Comparison of ENCODE assay signal across 9 cellular contexts in the genomic region with DNA sequence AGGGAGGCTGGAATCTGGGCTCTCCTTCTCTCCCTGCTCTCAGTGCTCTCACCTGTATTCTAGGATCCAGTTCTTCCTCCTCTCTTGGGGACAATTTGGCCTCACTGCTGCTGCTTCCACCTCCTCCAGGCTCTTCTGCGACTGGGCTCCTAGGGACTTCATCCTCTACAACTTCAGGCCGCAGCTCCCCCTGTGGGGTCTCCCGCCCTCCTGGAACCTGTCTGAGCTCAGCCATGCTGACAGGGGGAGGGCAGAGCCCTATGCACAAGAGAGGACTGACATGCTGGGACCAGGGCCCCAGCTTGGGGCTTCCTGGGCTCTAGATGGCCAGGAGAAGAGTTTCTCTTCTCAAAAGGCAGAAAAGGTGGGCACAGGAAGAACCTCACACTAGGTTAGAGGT. TPM values are rescaled to one million over a fixed set of nuclear protein-coding genes. Genes with fewer than 3 reads are reported as not detected.
DNase-seq lines count a peak whose midpoint lies in the region; ATAC-seq, FAIRE-seq and TF ChIP-seq lines count a peak whose summit lies in the region.
"Had no signal": no experiment of that assay in that cellular context is flagged by ENCODE, and none has a peak within 500 bp of the region (broad histone marks: within the 10 kb centered on the region; RNA-seq: fewer than 3 reads in every experiment).

No MANE protein-coding gene starts in this region.

- H3K36me3 Mint-ChIP-seq in activated CD4-positive, alpha-beta T cell treated with anti-CD3 and anti-CD28 coated beads, Interleukin-2, amount 10 ng/mL, durations not matched to agents 7 days and 5 days (ENCODE audit: low read depth) = peaks cover 21% of the 10 kb centered on the region
- peaks cover 24% of the 10 kb centered on the region for H3K36me3 Mint-ChIP-seq in activated naive CD8-positive, alpha-beta T cell treated with anti-CD3 and anti-CD28 coated beads, Interleukin-2, amount 10 ng/mL, durations not matched to agents 7 days and 5 days

- H3K27me3 ChIP-seq in HepG2 (ENCODE audit: control insufficient read depth in 1 of 2, insufficient read depth in 2 of 2, low read length in 2 of 2) (no peaks in the 10 kb centered on the region; a peak in 1 of 5 replicates), subcutaneous abdominal adipose tissue (ENCODE audit: control insufficient read depth in 5 of 5, insufficient read depth in 4 of 5, low read length in 5 of 5) (no peaks in the 10 kb centered on the region)

- no TSS peak for BruUV-seq in HepG2 (replicated peaks; lab: Mats Ljungman, UMichigan)

- H2AFZ ChIP-seq in HepG2 (ENCODE audit: low read length) = no peak overlapping the region

- TF ChIP-seq CTCF in HepG2 (CRISPR knock-in tag; IDR thresholded peaks at IDR 0.05) = no peak

- in situ Hi-C loops in HepG2 (cut with HindIII; ENCODE audit: extremely low pct_ligation_motif_present, low pct_unique_long_range_greater_than_20kb) = no loop called here

- DNase-seq in activated CD4-positive, alpha-beta T cell treated with anti-CD3 and anti-CD28 coated beads, Interleukin-2, amount 10 ng/mL, durations not matched to agents 7 days and 5 days = no peak
- DNase-seq in activated CD4-positive, alpha-beta T cell treated with anti-CD3 and anti-CD28 coated beads for 1 hour = no peak
- DNase-seq in activated naive CD8-positive, alpha-beta T cell treated with anti-CD3 and anti-CD28 coated beads, Interleukin-2, amount 10 ng/mL, durations not matched to agents 7 days and 5 days = peak; percentile 19
- DNase-seq in HepG2 (ENCODE audit: low spot score) (no peak), Kasumi-1 (lab: John Stamatoyannopoulos, UW) (no peak), GM03348 (ENCODE audit: low spot score) (no peak), Ammon's horn (ENCODE audit: low spot score) (no peak)
- DNase-seq: stimulated activated naive CD4-positive, alpha-beta T cell treated with Interleukin-2 at 50 U/mL for 16 hours had no signal

- intact Hi-C loops in HepG2 (cut with micrococcal nuclease; ENCODE audit: unreplicated experiment) = loop anchor here (2.0 kb wide), 1 partner anchor 48 kb away; no protein-coding TSS in a partner anchor

- WGBS in HepG2 (ENCODE audit: low lambda C conversion rate) = 85% methylated on average over 3 of the region's 3 CpGs

- H4K20me1 ChIP-seq in HepG2 (ENCODE audit: insufficient read depth, low read length) = no peaks in the 10 kb centered on the region

- H3K9ac ChIP-seq in HepG2 (ENCODE audit: insufficient read depth, low read depth, low read length) (peak overlapping the region; percentile 94), subcutaneous abdominal adipose tissue (ENCODE audit: low read length in 5 of 5) (peak overlapping the region; percentile 81 to 97 (median 95))

- no peaks in the 10 kb centered on the region for H3K9me3 ChIP-seq in HepG2 (ENCODE audit: low read length)
- H3K9me3 ChIP-seq in subcutaneous abdominal adipose tissue (ENCODE audit: control insufficient read depth in 5 of 5, low read length in 5 of 5) = no peaks in the 10 kb centered on the region

- TF ChIP-seq POLR2A in HepG2 (IDR thresholded peaks at IDR 0.05; ENCODE audit: insufficient read depth in 1 of 2, low read depth in 2 of 2, low read length in 2 of 2) = no peak

- peaks cover 59% of the 10 kb centered on the region for H3K4me1 Mint-ChIP-seq in activated CD4-positive, alpha-beta T cell treated with anti-CD3 and anti-CD28 coated beads, Interleukin-2, amount 10 ng/mL, durations not matched to agents 7 days and 5 days
- peaks cover 37% of the 10 kb centered on the region for H3K4me1 Mint-ChIP-seq in activated naive CD8-positive, alpha-beta T cell treated with anti-CD3 and anti-CD28 coated beads, Interleukin-2, amount 10 ng/mL, durations not matched to agents 7 days and 5 days

- no peak for TF ChIP-seq RAD21 in HepG2 (CRISPR knock-in tag; IDR thresholded peaks at IDR 0.05)

- peaks cover 43% of the 10 kb centered on the region for H3K79me2 ChIP-seq in HepG2 (ENCODE audit: insufficient read depth, low read length)

- FAIRE-seq in HepG2 (lab: Jason Lieb, UNC) = no peak

- peaks cover 81% of the 10 kb centered on the region for H3K4me1 ChIP-seq in HepG2 (ENCODE audit: insufficient read depth, low read length)
- peaks cover 16 to 67% (median 60%) of the 10 kb centered on the region in 5 donors for H3K4me1 ChIP-seq in subcutaneous abdominal adipose tissue (ENCODE audit: control insufficient read depth in 5 of 5, insufficient read depth in 5 of 5, low read length in 5 of 5)

- H3K27me3 Mint-ChIP-seq in activated CD4-positive, alpha-beta T cell treated with anti-CD3 and anti-CD28 coated beads, Interleukin-2, amount 10 ng/mL, durations not matched to agents 7 days and 5 days = no peaks in the 10 kb centered on the region
- H3K27me3 Mint-ChIP-seq in activated naive CD8-positive, alpha-beta T cell treated with anti-CD3 and anti-CD28 coated beads, Interleukin-2, amount 10 ng/mL, durations not matched to agents 7 days and 5 days = no peaks in the 10 kb centered on the region

- no peak for ATAC-seq in activated naive CD8-positive, alpha-beta T cell treated with anti-CD3 and anti-CD28 coated beads, Interleukin-2, amount 10 ng/mL, durations not matched to agents 7 days and 5 days (ENCODE audit: low read depth)
- ATAC-seq in HepG2 = no peak

- POLR2A ChIA-PET in activated CD4-positive, alpha-beta T cell treated with anti-CD3 and anti-CD28 coated beads, Interleukin-2, amount 10 ng/mL, durations not matched to agents 7 days and 5 days (lab: Charles Lee) = interaction anchor here (2.0 kb wide), 1 partner anchor 14 kb away, joined by 6 read pairs; the partner anchor contains the start of gene ZNF672
- POLR2A ChIA-PET in activated naive CD8-positive, alpha-beta T cell treated with anti-CD3 and anti-CD28 coated beads, Interleukin-2, amount 10 ng/mL, durations not matched to agents 7 days and 5 days (lab: Charles Lee) = interaction anchor here (1.6 to 3.9 kb wide), 2 partner anchors 14 to 34 kb away, joined by 5 to 74 read pairs; partner anchors contain the start of genes ZNF672 and ZNF692
- POLR2A ChIA-PET in HepG2 (lab: Yijun Ruan, JAX) = interaction anchor here (3.4 to 5.6 kb wide), 2 partner anchors 14 to 49 kb away, joined by 20 to 108 read pairs; partner anchors contain the start of gene ZNF672

- H3K9me3 Mint-ChIP-seq in activated CD4-positive, alpha-beta T cell treated with anti-CD3 and anti-CD28 coated beads, Interleukin-2, amount 10 ng/mL, durations not matched to agents 7 days and 5 days = no peaks in the 10 kb centered on the region
- no peaks in the 10 kb centered on the region for H3K9me3 Mint-ChIP-seq in activated naive CD8-positive, alpha-beta T cell treated with anti-CD3 and anti-CD28 coated beads, Interleukin-2, amount 10 ng/mL, durations not matched to agents 7 days and 5 days

- peak overlapping the region; percentile 71 to 92 (median 81) for H3K4me3 ChIP-seq in HepG2 (replicated peaks in 1 of 3; ENCODE audit: insufficient read depth in 1 of 3, low read depth in 2 of 3, low read length in 3 of 3)
- H3K4me3 ChIP-seq in subcutaneous abdominal adipose tissue (ENCODE audit: low read depth in 1 of 5, low read length in 5 of 5) = peak overlapping the region; percentile 85 to 99 (median 89)

- peak overlapping the region; percentile 99 for H3K27ac ChIP-seq in HepG2 (ENCODE audit: extremely low read length, insufficient read depth, low read length)
- H3K27ac ChIP-seq in subcutaneous abdominal adipose tissue (ENCODE audit: low read depth, low read length) = peak overlapping the region; percentile 92

- CTCF ChIA-PET in activated CD4-positive, alpha-beta T cell treated with anti-CD3 and anti-CD28 coated beads, Interleukin-2, amount 10 ng/mL, durations not matched to agents 7 days and 5 days (lab: Charles Lee) = interaction anchor here (1.3 to 3.6 kb wide), 4 partner anchors 11 to 34 kb away, joined by 3 to 41 read pairs (median 6); partner anchors contain the start of genes ZNF672 and ZNF692
- CTCF ChIA-PET in HepG2 (lab: Yijun Ruan, JAX; ENCODE audit: low intra/inter-chr PET ratio, low total read pairs) = no interaction called here

- peaks cover 3 to 29% of the 10 kb centered on the region in 2 experiments for H3K36me3 ChIP-seq in HepG2 (replicated peaks in 1 of 2; ENCODE audit: control insufficient read depth in 1 of 2, insufficient read depth in 2 of 2, low read length in 2 of 2)
- peaks cover 3 to 43% (median 24%) of the 10 kb centered on the region in 5 donors for H3K36me3 ChIP-seq in subcutaneous abdominal adipose tissue (ENCODE audit: control insufficient read depth in 5 of 5, insufficient read depth in 5 of 5, low read length in 5 of 5)

- peak overlapping the region; percentile 90 for H3K4me3 Mint-ChIP-seq in activated CD4-positive, alpha-beta T cell treated with anti-CD3 and anti-CD28 coated beads, Interleukin-2, amount 10 ng/mL, durations not matched to agents 7 days and 5 days
- H3K4me3 Mint-ChIP-seq in activated naive CD8-positive, alpha-beta T cell treated with anti-CD3 and anti-CD28 coated beads, Interleukin-2, amount 10 ng/mL, durations not matched to agents 7 days and 5 days = peak overlapping the region; percentile 94

- no peak for TF ChIP-seq EP300 in HepG2 (IDR thresholded peaks at IDR 0.05; ENCODE audit: low read depth in 2 of 2, low read length in 2 of 2)
- no peak for TF ChIP-seq EP300 in HepG2 (CRISPR knock-in tag; IDR thresholded peaks at IDR 0.05; ENCODE audit: borderline replicate concordance)

- H3K4me2 ChIP-seq in HepG2 (ENCODE audit: low read depth, low read length) = peak overlapping the region; percentile 96

- peak overlapping the region; percentile 98 for H3K27ac Mint-ChIP-seq in activated CD4-positive, alpha-beta T cell treated with anti-CD3 and anti-CD28 coated beads, Interleukin-2, amount 10 ng/mL, durations not matched to agents 7 days and 5 days
- H3K27ac Mint-ChIP-seq in activated naive CD8-positive, alpha-beta T cell treated with anti-CD3 and anti-CD28 coated beads, Interleukin-2, amount 10 ng/mL, durations not matched to agents 7 days and 5 days = peak overlapping the region; percentile 98

RNA-seq across cellular contexts. Expression of gene SH3BP5L, which starts 1.0 kb away (rescaled TPM):
- total RNA-seq in activated CD4-positive, alpha-beta T cell treated with anti-CD3 and anti-CD28 coated beads, Interleukin-2, amount 10 ng/mL, durations not matched to agents 7 days and 5 days = 10 to 100 TPM; 29.7 to 32.7 TPM
- total RNA-seq in activated naive CD8-positive, alpha-beta T cell treated with anti-CD3 and anti-CD28 coated beads, Interleukin-2, amount 10 ng/mL, durations not matched to agents 7 days and 5 days = 10 to 100 TPM; 32.8 to 34.7 TPM
- total RNA-seq in HepG2 (2016; rRNA removed; fragmentation: Illumina TruSeq; extraction: Trizol) = 10.2 and 14.9 TPM in 2 replicates
- total RNA-seq in HepG2 (2016; cell fraction: cytosol; rRNA removed; fragmentation: Illumina TruSeq; extraction: Trizol; ENCODE audit: low read depth) = 2.1 and 2.4 TPM in 2 replicates
- total RNA-seq in HepG2 (2016; cell fraction: insoluble cytoplasmic fraction; rRNA removed; fragmentation: Illumina TruSeq; extraction: Trizol) = 10.1 and 14.6 TPM in 2 replicates
- 6.4 and 6.5 TPM in 2 replicates for total RNA-seq in HepG2 (2016; cell fraction: membrane; rRNA removed; fragmentation: Illumina TruSeq; extraction: Trizol)
- 11.2 and 11.7 TPM in 2 replicates for total RNA-seq in HepG2 (2016; cell fraction: nucleus; rRNA removed; fragmentation: Illumina TruSeq; extraction: Trizol)
- polyA plus RNA-seq in HepG2 (2011; rRNA removed) = 10.3 and 12.3 TPM in 2 replicates
- 9.8 and 12.1 TPM in 2 replicates for polyA plus RNA-seq in HepG2 (2011; cell fraction: cytosol; rRNA removed)
- 27.6 and 28.0 TPM in 2 replicates for polyA plus RNA-seq in HepG2 (2011; cell fraction: nucleus; rRNA removed)
- polyA plus RNA-seq in HepG2 (2012) = 6.7 and 9.1 TPM in 2 replicates
- 1.3 and 1.8 TPM in 2 replicates for polyA plus RNA-seq in HepG2 (2016; cell fraction: cytosol; fragmentation: Illumina TruSeq; extraction: Trizol; ENCODE audit: low read depth)
- 7.7 and 9.1 TPM in 2 replicates for polyA plus RNA-seq in HepG2 (2016; cell fraction: insoluble cytoplasmic fraction; fragmentation: Illumina TruSeq; extraction: Trizol; ENCODE audit: low read depth)
- 3.6 and 3.7 TPM in 2 replicates for polyA plus RNA-seq in HepG2 (2016; cell fraction: membrane; fragmentation: Illumina TruSeq; extraction: Trizol; ENCODE audit: low read depth)
- polyA plus RNA-seq in HepG2 (2016; cell fraction: nucleus; fragmentation: Illumina TruSeq; extraction: Trizol; ENCODE audit: insufficient read depth, low read depth) = 14.2 and 14.7 TPM in 2 replicates
- 18.7 and 35.4 TPM in 2 replicates for polyA minus RNA-seq in HepG2 (2011; rRNA and poly(A)+ RNA removed; ENCODE audit: low replicate concordance)
- polyA minus RNA-seq in HepG2 (2011; cell fraction: cytosol; rRNA and poly(A)+ RNA removed) = 4.0 and 5.7 TPM in 2 replicates
- 19.3 and 23.9 TPM in 2 replicates for polyA minus RNA-seq in HepG2 (2011; cell fraction: nucleus; rRNA and poly(A)+ RNA removed)

RNA-seq across cellular contexts. Expression of gene ZNF672, which starts 13.3 kb away (rescaled TPM):
- total RNA-seq in activated CD4-positive, alpha-beta T cell treated with anti-CD3 and anti-CD28 coated beads, Interleukin-2, amount 10 ng/mL, durations not matched to agents 7 days and 5 days = 10 to 100 TPM; 46.5 to 56.9 TPM
- total RNA-seq in activated naive CD8-positive, alpha-beta T cell treated with anti-CD3 and anti-CD28 coated beads, Interleukin-2, amount 10 ng/mL, durations not matched to agents 7 days and 5 days = 10 to 100 TPM; 51.0 to 53.6 TPM
- 16.8 and 17.2 TPM in 2 replicates for total RNA-seq in HepG2 (2016; rRNA removed; fragmentation: Illumina TruSeq; extraction: Trizol)
- total RNA-seq in HepG2 (2016; cell fraction: cytosol; rRNA removed; fragmentation: Illumina TruSeq; extraction: Trizol; ENCODE audit: low read depth) = 3.1 and 4.0 TPM in 2 replicates
- total RNA-seq in HepG2 (2016; cell fraction: insoluble cytoplasmic fraction; rRNA removed; fragmentation: Illumina TruSeq; extraction: Trizol) = 14.8 and 16.9 TPM in 2 replicates
- total RNA-seq in HepG2 (2016; cell fraction: membrane; rRNA removed; fragmentation: Illumina TruSeq; extraction: Trizol) = 10.2 and 12.7 TPM in 2 replicates
- 9.1 and 12.7 TPM in 2 replicates for total RNA-seq in HepG2 (2016; cell fraction: nucleus; rRNA removed; fragmentation: Illumina TruSeq; extraction: Trizol)
- polyA plus RNA-seq in HepG2 (2011; rRNA removed) = 22.9 and 25.1 TPM in 2 replicates
- polyA plus RNA-seq in HepG2 (2011; cell fraction: cytosol; rRNA removed) = 24.3 and 29.1 TPM in 2 replicates
- 35.0 and 36.6 TPM in 2 replicates for polyA plus RNA-seq in HepG2 (2011; cell fraction: nucleus; rRNA removed)
- 9.7 and 13.0 TPM in 2 replicates for polyA plus RNA-seq in HepG2 (2012)
- 1.9 and 2.9 TPM in 2 replicates for polyA plus RNA-seq in HepG2 (2016; cell fraction: cytosol; fragmentation: Illumina TruSeq; extraction: Trizol; ENCODE audit: low read depth)
- 14.5 TPM in 2 replicates for polyA plus RNA-seq in HepG2 (2016; cell fraction: insoluble cytoplasmic fraction; fragmentation: Illumina TruSeq; extraction: Trizol; ENCODE audit: low read depth)
- 6.4 and 6.5 TPM in 2 replicates for polyA plus RNA-seq in HepG2 (2016; cell fraction: membrane; fragmentation: Illumina TruSeq; extraction: Trizol; ENCODE audit: low read depth)
- polyA plus RNA-seq in HepG2 (2016; cell fraction: nucleus; fragmentation: Illumina TruSeq; extraction: Trizol; ENCODE audit: insufficient read depth, low read depth) = 14.3 and 15.1 TPM in 2 replicates
- polyA minus RNA-seq in HepG2 (2011; rRNA and poly(A)+ RNA removed; ENCODE audit: low replicate concordance) = 49.0 and 55.7 TPM in 2 replicates
- polyA minus RNA-seq in HepG2 (2011; cell fraction: cytosol; rRNA and poly(A)+ RNA removed) = 15.0 and 15.7 TPM in 2 replicates
- 22.0 and 24.1 TPM in 2 replicates for polyA minus RNA-seq in HepG2 (2011; cell fraction: nucleus; rRNA and poly(A)+ RNA removed)

RNA-seq across cellular contexts. Expression of gene ZNF692, which starts 34.2 kb away (rescaled TPM):
- total RNA-seq in activated CD4-positive, alpha-beta T cell treated with anti-CD3 and anti-CD28 coated beads, Interleukin-2, amount 10 ng/mL, durations not matched to agents 7 days and 5 days = 10 to 100 TPM; 55.5 to 57.6 TPM
- total RNA-seq in activated naive CD8-positive, alpha-beta T cell treated with anti-CD3 and anti-CD28 coated beads, Interleukin-2, amount 10 ng/mL, durations not matched to agents 7 days and 5 days = 10 to 100 TPM; 58.6 to 70.2 TPM
- total RNA-seq in HepG2 (2016; rRNA removed; fragmentation: Illumina TruSeq; extraction: Trizol) = 6.2 and 27.3 TPM in 2 replicates
- 6.1 and 6.8 TPM in 2 replicates for total RNA-seq in HepG2 (2016; cell fraction: cytosol; rRNA removed; fragmentation: Illumina TruSeq; extraction: Trizol; ENCODE audit: low read depth)
- 6.3 and 26.1 TPM in 2 replicates for total RNA-seq in HepG2 (2016; cell fraction: insoluble cytoplasmic fraction; rRNA removed; fragmentation: Illumina TruSeq; extraction: Trizol)
- 6.5 and 7.6 TPM in 2 replicates for total RNA-seq in HepG2 (2016; cell fraction: membrane; rRNA removed; fragmentation: Illumina TruSeq; extraction: Trizol)
- total RNA-seq in HepG2 (2016; cell fraction: nucleus; rRNA removed; fragmentation: Illumina TruSeq; extraction: Trizol) = 39.9 and 46.9 TPM in 2 replicates
- polyA plus RNA-seq in HepG2 (2011; rRNA removed) = 45.8 and 56.0 TPM in 2 replicates
- polyA plus RNA-seq in HepG2 (2011; cell fraction: cytosol; rRNA removed) = 11.1 and 18.9 TPM in 2 replicates
- polyA plus RNA-seq in HepG2 (2011; cell fraction: nucleus; rRNA removed) = 493 and 513 TPM in 2 replicates
- polyA plus RNA-seq in HepG2 (2012) = 24.8 and 36.0 TPM in 2 replicates
- 4.2 and 5.0 TPM in 2 replicates for polyA plus RNA-seq in HepG2 (2016; cell fraction: cytosol; fragmentation: Illumina TruSeq; extraction: Trizol; ENCODE audit: low read depth)
- polyA plus RNA-seq in HepG2 (2016; cell fraction: insoluble cytoplasmic fraction; fragmentation: Illumina TruSeq; extraction: Trizol; ENCODE audit: low read depth) = 6.8 and 9.0 TPM in 2 replicates
- polyA plus RNA-seq in HepG2 (2016; cell fraction: membrane; fragmentation: Illumina TruSeq; extraction: Trizol; ENCODE audit: low read depth) = 6.7 and 6.9 TPM in 2 replicates
- polyA plus RNA-seq in HepG2 (2016; cell fraction: nucleus; fragmentation: Illumina TruSeq; extraction: Trizol; ENCODE audit: insufficient read depth, low read depth) = 133 and 150 TPM in 2 replicates
- 15.3 and 41.9 TPM in 2 replicates for polyA minus RNA-seq in HepG2 (2011; rRNA and poly(A)+ RNA removed; ENCODE audit: low replicate concordance)
- 3.1 and 3.3 TPM in 2 replicates for polyA minus RNA-seq in HepG2 (2011; cell fraction: cytosol; rRNA and poly(A)+ RNA removed)
- polyA minus RNA-seq in HepG2 (2011; cell fraction: nucleus; rRNA and poly(A)+ RNA removed) = 33.8 and 34.6 TPM in 2 replicates
